11 cellular contexts compared by ENCODE assay signal in genomic region chr10:88787463-88787862, GRCh38. TPM values are rescaled to one million over a fixed set of nuclear protein-coding genes. Genes with fewer than 3 reads are reported as not detected.
"Had no signal": no experiment of that assay in that cellular context is flagged by ENCODE, and none has a peak within 500 bp of the region (broad histone marks: within the 10 kb centered on the region; RNA-seq: fewer than 3 reads in every experiment).

No MANE protein-coding gene starts in this region.

- H3K4me3 ChIP-seq: K562 had no signal

- H3K27ac ChIP-seq: HL-60, KMS-11 had no signal

- DNase-seq: IMR-90, KBM-7, KG1 had no signal

- ATAC-seq: HepG2, K562 had no signal

- FAIRE-seq: HepG2, HTR-8/SVneo, K562 had no signal

RNA-seq across cellular contexts. Expression of gene LIPM, which starts 15.1 kb away (rescaled TPM):
- total RNA-seq: HepG2, HT-29, HT1080, IMR-90, K562 had no signal
- polyA plus RNA-seq: HepG2, IgD-negative memory B cell, IMR-90, K562 had no signal

RNA-seq across cellular contexts. Expression of gene LIPN, which starts 27.6 kb away (rescaled TPM):
- total RNA-seq: HepG2, HT-29, HT1080, IMR-90, K562 had no signal
- polyA plus RNA-seq: HepG2, IMR-90, K562 had no signal
